Comparison of ENCODE assay signal across 1 cellular context in the genomic region with DNA sequence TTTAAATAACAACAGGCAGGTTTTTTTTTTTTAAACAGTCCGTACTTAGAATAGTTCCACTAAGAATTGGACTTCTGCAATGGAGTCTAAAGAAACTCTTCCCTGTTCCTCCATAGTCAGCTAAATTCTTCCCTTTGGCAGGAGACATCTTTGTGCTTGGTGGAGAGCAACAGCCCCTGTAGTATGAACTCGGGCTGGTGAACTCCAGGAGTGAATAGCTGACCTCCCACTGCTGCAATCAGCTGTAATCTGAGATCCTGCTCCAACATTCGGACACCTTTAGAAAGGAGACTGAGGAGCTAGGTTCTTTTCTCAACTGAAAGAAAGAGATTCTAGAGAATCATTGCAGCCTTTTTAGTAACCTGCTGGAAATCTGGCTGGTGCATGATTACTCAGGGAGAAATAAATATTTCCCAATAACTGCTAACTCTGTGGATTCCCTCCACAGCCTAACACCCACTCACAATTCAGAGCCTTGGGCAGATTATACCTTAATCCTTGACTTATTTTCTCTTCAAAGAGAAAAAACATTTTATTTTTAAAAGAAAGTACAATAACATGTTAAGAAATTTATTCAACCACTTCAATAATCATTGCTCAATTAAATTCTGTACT.
TF ChIP-seq lines count a peak whose summit lies in the region.

No MANE protein-coding gene starts in this region.

TF ChIP-seq in HEK293, 187 proteins besides CTCF, POLR2A, EP300 and RAD21 (continued from another document):
- TF ChIP-seq, protein P1, sequence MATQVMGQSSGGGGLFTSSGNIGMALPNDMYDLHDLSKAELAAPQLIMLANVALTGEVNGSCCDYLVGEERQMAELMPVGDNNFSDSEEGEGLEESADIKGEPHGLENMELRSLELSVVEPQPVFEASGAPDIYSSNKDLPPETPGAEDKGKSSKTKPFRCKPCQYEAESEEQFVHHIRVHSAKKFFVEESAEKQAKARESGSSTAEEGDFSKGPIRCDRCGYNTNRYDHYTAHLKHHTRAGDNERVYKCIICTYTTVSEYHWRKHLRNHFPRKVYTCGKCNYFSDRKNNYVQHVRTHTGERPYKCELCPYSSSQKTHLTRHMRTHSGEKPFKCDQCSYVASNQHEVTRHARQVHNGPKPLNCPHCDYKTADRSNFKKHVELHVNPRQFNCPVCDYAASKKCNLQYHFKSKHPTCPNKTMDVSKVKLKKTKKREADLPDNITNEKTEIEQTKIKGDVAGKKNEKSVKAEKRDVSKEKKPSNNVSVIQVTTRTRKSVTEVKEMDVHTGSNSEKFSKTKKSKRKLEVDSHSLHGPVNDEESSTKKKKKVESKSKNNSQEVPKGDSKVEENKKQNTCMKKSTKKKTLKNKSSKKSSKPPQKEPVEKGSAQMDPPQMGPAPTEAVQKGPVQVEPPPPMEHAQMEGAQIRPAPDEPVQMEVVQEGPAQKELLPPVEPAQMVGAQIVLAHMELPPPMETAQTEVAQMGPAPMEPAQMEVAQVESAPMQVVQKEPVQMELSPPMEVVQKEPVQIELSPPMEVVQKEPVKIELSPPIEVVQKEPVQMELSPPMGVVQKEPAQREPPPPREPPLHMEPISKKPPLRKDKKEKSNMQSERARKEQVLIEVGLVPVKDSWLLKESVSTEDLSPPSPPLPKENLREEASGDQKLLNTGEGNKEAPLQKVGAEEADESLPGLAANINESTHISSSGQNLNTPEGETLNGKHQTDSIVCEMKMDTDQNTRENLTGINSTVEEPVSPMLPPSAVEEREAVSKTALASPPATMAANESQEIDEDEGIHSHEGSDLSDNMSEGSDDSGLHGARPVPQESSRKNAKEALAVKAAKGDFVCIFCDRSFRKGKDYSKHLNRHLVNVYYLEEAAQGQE (tag by site-specific recombination; IDR thresholded peaks at IDR 0.05): no peak
